ENCODE assay signal across 8 cellular contexts in the genomic region with DNA sequence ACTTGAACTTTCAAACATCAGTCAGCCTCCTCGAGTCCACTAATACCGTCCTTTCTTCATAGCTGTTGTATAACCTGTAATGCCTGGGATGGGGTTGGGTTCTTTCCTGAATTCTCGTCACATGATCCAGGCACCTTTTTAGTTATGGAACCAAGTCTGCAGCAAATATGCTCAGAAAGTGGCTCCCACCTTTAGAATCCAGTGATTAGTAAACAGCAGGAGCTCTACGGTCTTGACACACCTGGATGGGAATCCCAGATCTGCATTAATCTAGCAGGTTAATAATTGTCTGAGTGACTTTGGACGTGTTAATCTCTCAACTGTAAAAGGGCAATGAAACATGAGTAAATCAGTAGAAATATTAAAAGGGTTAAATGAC. TPM values are rescaled to one million over a fixed set of nuclear protein-coding genes. Genes with fewer than 3 reads are reported as not detected.
DNase-seq lines count a peak whose midpoint lies in the region; ATAC-seq and TF ChIP-seq lines count a peak whose summit lies in the region.

No MANE protein-coding gene starts in this region.

- H3K4me3 ChIP-seq in hepatocyte (peak overlapping the region; percentile 28), smooth muscle cell (peak overlapping the region; percentile 64)

- H4K20me1 ChIP-seq in hepatocyte (ENCODE audit: insufficient read depth, poor library complexity, severe bottlenecking) = no peaks in the 10 kb centered on the region
- no peaks in the 10 kb centered on the region for H4K20me1 ChIP-seq in smooth muscle cell (ENCODE audit: low read depth)

- H3K36me3 ChIP-seq in hepatocyte (replicated peaks; ENCODE audit: insufficient read depth, low read depth) (no peaks in the 10 kb centered on the region), smooth muscle cell (ENCODE audit: low read depth) (no peaks in the 10 kb centered on the region)

- peak; percentile 50 for DNase-seq in NCI-H2171 treated with DMSO at 0.1 percent for 48 hours (lab: John Stamatoyannopoulos, UW)
- DNase-seq in NCI-H2171 (lab: John Stamatoyannopoulos, UW) = no peak
- DNase-seq in T-helper 17 cell = no peak
- DNase-seq in hepatocyte (ENCODE audit: low spot score) = peak; percentile 32
- DNase-seq in smooth muscle cell (lab: John Stamatoyannopoulos, UW; ENCODE audit: unreplicated experiment) = no peak
- DNase-seq in SIG-M5 treated with dmso at 0.1 percent for 504 hours (lab: John Stamatoyannopoulos, UW; ENCODE audit: unreplicated experiment) = no peak
- no peak for DNase-seq in islet precursor cell

- H3K4me1 ChIP-seq in hepatocyte (ENCODE audit: insufficient read depth) (peaks cover 17% of the 10 kb centered on the region), smooth muscle cell (ENCODE audit: low read depth) (no peaks in the 10 kb centered on the region)

- H3K9me2 ChIP-seq in hepatocyte (replicated peaks; ENCODE audit: insufficient read depth) = no peaks in the 10 kb centered on the region

- H3K9me3 ChIP-seq in T-helper 17 cell (ENCODE audit: control insufficient read depth, low read length, poor library complexity, severe bottlenecking) = no peaks in the 10 kb centered on the region
- no peaks in the 10 kb centered on the region for H3K9me3 ChIP-seq in hepatocyte (ENCODE audit: low read depth)
- H3K9me3 ChIP-seq in smooth muscle cell (replicated peaks; ENCODE audit: low read depth) = no peaks in the 10 kb centered on the region

- H3K79me2 ChIP-seq in hepatocyte (peaks cover 28% of the 10 kb centered on the region), smooth muscle cell (ENCODE audit: low read depth) (peaks cover 23% of the 10 kb centered on the region)

- TF ChIP-seq CTCF in hepatocyte (IDR thresholded peaks at IDR 0.05; ENCODE audit: poor library complexity) = no peak
- TF ChIP-seq CTCF in smooth muscle cell (IDR thresholded peaks at IDR 0.05; ENCODE audit: borderline replicate concordance, insufficient read depth, poor library complexity, severe bottlenecking) = no peak

- H3K27me3 ChIP-seq in hepatocyte (no peaks in the 10 kb centered on the region), smooth muscle cell (ENCODE audit: low read depth) (no peaks in the 10 kb centered on the region)

- ATAC-seq in T-helper 17 cell = no peak
- no peak for ATAC-seq in HG02884 (IDR thresholded peaks at IDR 0.05; ENCODE audit: unreplicated experiment)

- H3K27ac Mint-ChIP-seq in T-helper 17 cell = no peak overlapping the region

- no peaks in the 10 kb centered on the region for H3K27me3 Mint-ChIP-seq in T-helper 17 cell

- H3K27ac ChIP-seq in hepatocyte (peak overlapping the region; percentile 80), smooth muscle cell (ENCODE audit: low read depth) (no peak overlapping the region)

- no peaks in the 10 kb centered on the region for H3K36me3 Mint-ChIP-seq in T-helper 17 cell (ENCODE audit: low read depth)

- 70% methylated on average over 5 of the region's 5 CpGs for WGBS in hepatocyte (ENCODE audit: low lambda C conversion rate, missing lambda C conversion rate)
- 86% methylated on average over 5 of the region's 5 CpGs for WGBS in smooth muscle cell (ENCODE audit: low lambda C conversion rate)

- H3F3A ChIP-seq in smooth muscle cell (ENCODE audit: low read depth) = no peaks in the 10 kb centered on the region

- no peak overlapping the region for H3K9ac ChIP-seq in smooth muscle cell (ENCODE audit: low read depth)

- peak overlapping the region; percentile 75 for H3K4me3 Mint-ChIP-seq in T-helper 17 cell

- H2AFZ ChIP-seq in hepatocyte (peak overlapping the region; percentile 72), smooth muscle cell (ENCODE audit: low read depth) (peak overlapping the region; percentile 88)

- peaks cover 13% of the 10 kb centered on the region for H3K4me1 Mint-ChIP-seq in T-helper 17 cell

- H3K4me2 ChIP-seq in hepatocyte = peak overlapping the region; percentile 79
- peak overlapping the region; percentile 82 for H3K4me2 ChIP-seq in smooth muscle cell

RNA-seq across cellular contexts. Expression of gene ZHX3, which starts 0.7 kb away (rescaled TPM):
- total RNA-seq in T-helper 17 cell (1 to 10 TPM; 4.1 to 4.9 TPM), hepatocyte (15.0 and 16.0 TPM in 2 replicates), smooth muscle cell (7.7 and 10.1 TPM in 2 replicates)
- polyA plus RNA-seq in hepatocyte (19.0 and 19.7 TPM in 2 replicates), smooth muscle cell (16.9 and 17.1 TPM in 2 replicates)

RNA-seq across cellular contexts. Expression of gene LPIN3, which starts 22.4 kb away (rescaled TPM):
- under 1 TPM; 0.16 to 0.67 TPM for total RNA-seq in T-helper 17 cell
- total RNA-seq in hepatocyte = 14.9 and 22.4 TPM in 2 replicates
- polyA plus RNA-seq in hepatocyte = 18.1 and 23.4 TPM in 2 replicates
- 7.3 and 12.5 TPM in 2 replicates for total RNA-seq in smooth muscle cell
- polyA plus RNA-seq in smooth muscle cell = 6.9 and 14.0 TPM in 2 replicates

RNA-seq across cellular contexts. Expression of gene EMILIN3, which starts 48.4 kb away (rescaled TPM):
- total RNA-seq in T-helper 17 cell (not detected), hepatocyte (8.0 and 9.5 TPM in 2 replicates), smooth muscle cell (0.27 and 0.36 TPM in 2 replicates)
- polyA plus RNA-seq in hepatocyte (2.8 and 3.0 TPM in 2 replicates), smooth muscle cell (0.18 and 0.65 TPM in 2 replicates)

Comparison
In these comparisons a context has a peak if more than half of its experiments do, and no peak if none do; other contexts are left out.
1. DNase-seq: peak in NCI-H2171 treated with DMSO at 0.1 percent for 48 hours (single experiment) and hepatocyte (single experiment); none in NCI-H2171 (single experiment), T-helper 17 cell (0 of 3), smooth muscle cell (single experiment), SIG-M5 treated with dmso at 0.1 percent for 504 hours (single experiment) and islet precursor cell (single experiment).